Comparison of ENCODE assay signal across 17 cellular contexts in genomic region chr2:1286929-1287328, GRCh38.
A peak's percentile ranks its signal among the peaks of the same experiment; 100 is the strongest.
DNase-seq lines count a peak whose midpoint lies in the region; ATAC-seq and TF ChIP-seq lines count a peak whose summit lies in the region.
"Had no signal": no experiment of that assay in that cellular context is flagged by ENCODE, and none has a peak within 500 bp of the region (broad histone marks: within the 10 kb centered on the region; RNA-seq: fewer than 3 reads in every experiment).

No MANE protein-coding gene starts in this region.

- H3K36me3 Mint-ChIP-seq in osteocyte (ENCODE audit: unreplicated experiment) = no peaks in the 10 kb centered on the region

- no peaks in the 10 kb centered on the region for H3K79me2 ChIP-seq in PC-3 (ENCODE audit: low read length)

- no peak overlapping the region for H3K27ac Mint-ChIP-seq in osteocyte (ENCODE audit: unreplicated experiment)
- H3K27ac Mint-ChIP-seq: B cell; CD4-positive, alpha-beta T cell; H9 had no signal

- H3K4me1 Mint-ChIP-seq in osteocyte (ENCODE audit: unreplicated experiment) = no peaks in the 10 kb centered on the region
- H3K4me1 Mint-ChIP-seq: B cell had no signal

- H3K36me3 ChIP-seq in PC-3 (ENCODE audit: low read depth, low read length) = no peaks in the 10 kb centered on the region
- no peaks in the 10 kb centered on the region for H3K36me3 ChIP-seq in transverse colon

- TF ChIP-seq POLR2A in transverse colon (IDR thresholded peaks at IDR 0.05) = no peak

- TF ChIP-seq CTCF in PC-3 (conservative IDR thresholded peaks at IDR 0.05; ENCODE audit: low read depth, low read length) = no peak
- TF ChIP-seq CTCF in osteocyte (IDR thresholded peaks at IDR 0.05) = no peak
- TF ChIP-seq CTCF in transverse colon (IDR thresholded peaks at IDR 0.05) = no peak

- H3K4me3 ChIP-seq in PC-3 (ENCODE audit: low read length) (no peak overlapping the region), transverse colon (no peak overlapping the region)
- H3K4me3 ChIP-seq: GM12878, GM23248 had no signal

- CTCF ChIA-PET in PC-3 (lab: Charles Lee) = no interaction called here

- intact Hi-C loops in PC-3 (cut with micrococcal nuclease) (no loop called here), transverse colon (cut with DNase I; ENCODE audit: low total_unique reads) (no loop called here), cardiac septum (cut with DNase I) (no loop called here)

- no peak overlapping the region for H2AFZ ChIP-seq in PC-3 (ENCODE audit: low read length)
- H2AFZ ChIP-seq: GM23248 had no signal

- DNase-seq in Daoy (ENCODE audit: low read depth) (peak; percentile 54), PC-3 (peak; percentile 36), islet precursor cell (peak; percentile 50), osteocyte (ENCODE audit: extremely low spot score, unreplicated experiment) (peak; percentile 63), transverse colon (no peak), superior temporal gyrus (ENCODE audit: extremely low spot score) (no peak), cardiac septum (ENCODE audit: low spot score) (no peak)
- no peak for DNase-seq in stimulated activated CD8-positive, alpha-beta memory T cell treated with anti-CD3 and anti-CD28 coated beads, Interleukin-4, amount 100 ng/mL, for 48 hours
- DNase-seq: C1 segment of cervical spinal cord; CD4-positive, alpha-beta T cell; DMS153; DMS79 treated with DMSO at 0.1 percent for 48 hours; GM23248; H9 had no signal

- H3K9me3 ChIP-seq in PC-3 (ENCODE audit: low read length) = no peaks in the 10 kb centered on the region
- no peaks in the 10 kb centered on the region for H3K9me3 ChIP-seq in transverse colon

- POLR2A ChIA-PET in PC-3 (lab: Charles Lee; ENCODE audit: unreplicated experiment) = interaction anchor here (0.6 kb wide), 1 partner anchor 1238 kb away, joined by 6 read pairs; no protein-coding TSS in a partner anchor

- H3K9me3 Mint-ChIP-seq in osteocyte (ENCODE audit: unreplicated experiment) = peaks cover 8% of the 10 kb centered on the region
- H3K9me3 Mint-ChIP-seq: CD4-positive, alpha-beta T cell; H9 had no signal

- no peak overlapping the region for H3K9ac ChIP-seq in PC-3 (ENCODE audit: low read length)
- H3K9ac ChIP-seq: GM23248 had no signal

- no peak for TF ChIP-seq EP300 in transverse colon (IDR thresholded peaks at IDR 0.05; ENCODE audit: low read depth)

- H3K27me3 ChIP-seq in PC-3 (ENCODE audit: low read length) (peaks cover 9% of the 10 kb centered on the region; the same call in 1 of the 2 replicates), transverse colon (no peaks in the 10 kb centered on the region)

- H3K9me2 ChIP-seq in PC-3 (replicated peaks; ENCODE audit: low read length) = no peaks in the 10 kb centered on the region

- no TSS peak for BruUV-seq in PC-3 (replicated peaks; lab: Mats Ljungman, UMichigan)

- peak; percentile 31; the same call in 1 of the 2 replicates for ATAC-seq in PC-3
- ATAC-seq: GM12878, HepG2 had no signal

- H3K4me2 ChIP-seq in PC-3 (ENCODE audit: low read length) = no peak overlapping the region

- H3K4me1 ChIP-seq in PC-3 (ENCODE audit: insufficient read depth, low read length) (no peaks in the 10 kb centered on the region), transverse colon (no peaks in the 10 kb centered on the region)

- no peaks in the 10 kb centered on the region for H3K27me3 Mint-ChIP-seq in osteocyte (ENCODE audit: unreplicated experiment)
- H3K27me3 Mint-ChIP-seq: B cell; CD4-positive, alpha-beta T cell had no signal

- H3K4me3 Mint-ChIP-seq in osteocyte (ENCODE audit: unreplicated experiment) = no peak overlapping the region
- H3K4me3 Mint-ChIP-seq: B cell; CD4-positive, alpha-beta T cell; H9 had no signal

- WGBS in transverse colon (ENCODE audit: low coverage in 1 of 2), 2 donors = 81 to 94% methylated on average over 3 to 4 of the region's 4 CpGs

- no peaks in the 10 kb centered on the region for H4K20me1 ChIP-seq in PC-3 (ENCODE audit: low read length)

- in situ Hi-C loops in transverse colon (cut with MboI; ENCODE audit: low pct_ligation_motif_present in 1 of 4, low pct_unique_long_range_greater_than_20kb in 1 of 4, low sequenced_read_pairs in 3 of 4) = no loop called here

- no peaks in the 10 kb centered on the region for H3F3A ChIP-seq in PC-3 (ENCODE audit: low read length, unreplicated experiment)

- H3K27ac ChIP-seq in PC-3 (ENCODE audit: low read length) (no peak overlapping the region), transverse colon (no peak overlapping the region)
- H3K27ac ChIP-seq: GM23248 had no signal

Comparison
In these comparisons a context has a peak if more than half of its experiments do, and no peak if none do; other contexts are left out.
1. DNase-seq: peak in Daoy (single experiment), PC-3 (single experiment), islet precursor cell (single experiment) and osteocyte (single experiment); none in transverse colon (single experiment), stimulated activated CD8-positive, alpha-beta memory T cell treated with anti-CD3 and anti-CD28 coated beads, Interleukin-4, amount 100 ng/mL, for 48 hours (single experiment), superior temporal gyrus (single experiment) and cardiac septum (single experiment).